In genomic region chr16:87951550-87952538, GRCh38 we compare ENCODE assay signal across 8 cellular contexts. TPM values are rescaled to one million over a fixed set of nuclear protein-coding genes. Genes with fewer than 3 reads are reported as not detected.
DNase-seq lines count a peak whose midpoint lies in the region; ATAC-seq and TF ChIP-seq lines count a peak whose summit lies in the region.

No MANE protein-coding gene starts in this region.

- ATAC-seq in HG03280 (IDR thresholded peaks at IDR 0.05; ENCODE audit: unreplicated experiment) (peak; percentile 0), psoas muscle (peak in 1 of 4 donors; percentile 0)

- H3K27ac Mint-ChIP-seq in activated CD4-positive, alpha-beta memory T cell treated with anti-CD3 and anti-CD28 coated beads, Interleukin-2, amount 10 ng/mL, durations not matched to agents 7 days and 5 days: peak overlapping the region; percentile 99
- H3K27ac Mint-ChIP-seq in glutamatergic neuron (ENCODE audit: unreplicated experiment): peak overlapping the region; percentile 94

- H3K27ac ChIP-seq in psoas muscle: peak overlapping the region; percentile 99

- intact Hi-C loops in psoas muscle (cut with DNase I): no loop called here

- POLR2A ChIA-PET in activated CD4-positive, alpha-beta memory T cell treated with anti-CD3 and anti-CD28 coated beads, Interleukin-2, amount 10 ng/mL, durations not matched to agents 7 days and 5 days (lab: Charles Lee): interaction anchor here (0.8 to 4.0 kb wide), 21 partner anchors 9 to 619 kb away, joined by 3 to 34 read pairs (median 4); partner anchors contain the start of genes FBXO31, SLC7A5 and ZC3H18

- H3K4me1 Mint-ChIP-seq in activated CD4-positive, alpha-beta memory T cell treated with anti-CD3 and anti-CD28 coated beads, Interleukin-2, amount 10 ng/mL, durations not matched to agents 7 days and 5 days: peaks cover 73% of the 10 kb centered on the region
- H3K4me1 Mint-ChIP-seq in glutamatergic neuron (ENCODE audit: low read depth, unreplicated experiment): peaks cover 21% of the 10 kb centered on the region

- H3K9me3 ChIP-seq in psoas muscle: no peaks in the 10 kb centered on the region

- H3K9me3 Mint-ChIP-seq in activated CD4-positive, alpha-beta memory T cell treated with anti-CD3 and anti-CD28 coated beads, Interleukin-2, amount 10 ng/mL, durations not matched to agents 7 days and 5 days: no peaks in the 10 kb centered on the region
- H3K9me3 Mint-ChIP-seq in glutamatergic neuron (ENCODE audit: unreplicated experiment): peaks cover 12% of the 10 kb centered on the region

- WGBS in psoas muscle, 3 donors: 3 to 5% (median 3%) methylated on average over 40 to 77 of the region's 82 CpGs

- H3K4me3 ChIP-seq in psoas muscle: peak overlapping the region; percentile 95

- H3K27me3 ChIP-seq in psoas muscle (ENCODE audit: insufficient read depth in 3 of 3, low read length in 2 of 3): no peaks in the 10 kb centered on the region

- peak overlapping the region; percentile 98 for H3K4me3 Mint-ChIP-seq in activated CD4-positive, alpha-beta memory T cell treated with anti-CD3 and anti-CD28 coated beads, Interleukin-2, amount 10 ng/mL, durations not matched to agents 7 days and 5 days
- peak overlapping the region; percentile 92 for H3K4me3 Mint-ChIP-seq in glutamatergic neuron (ENCODE audit: unreplicated experiment)

- TF ChIP-seq CTCF in glutamatergic neuron (IDR thresholded peaks at IDR 0.05; ENCODE audit: partially characterized antibody, unreplicated experiment) (peak; percentile 8), psoas muscle (IDR thresholded peaks at IDR 0.05) (no peak)

- CTCF ChIA-PET in activated CD4-positive, alpha-beta memory T cell treated with anti-CD3 and anti-CD28 coated beads, Interleukin-2, amount 10 ng/mL, durations not matched to agents 7 days and 5 days (lab: Charles Lee): interaction anchor here (0.8 to 1.9 kb wide), 8 partner anchors 9 to 486 kb away, joined by 3 to 15 read pairs (median 4); partner anchors contain the start of gene KLHDC4

- H3K36me3 ChIP-seq in psoas muscle (ENCODE audit: insufficient read depth in 1 of 2, low read depth in 1 of 2): peaks cover 0 to 13% of the 10 kb centered on the region in 2 donors

- peaks cover 29% of the 10 kb centered on the region for H3K4me1 ChIP-seq in psoas muscle

- DNase-seq in stimulated activated CD4-positive, alpha-beta T cell treated with anti-CD3 and anti-CD28 coated beads, Interleukin-4, amount 100 ng/mL, for 24 hours: peak; percentile 29
- no peak for DNase-seq in stimulated activated CD4-positive, alpha-beta T cell treated with anti-CD3 and anti-CD28 coated beads, Interleukin-4, amount 100 ng/mL, for 1 hour
- no peak for DNase-seq in activated CD4-positive, alpha-beta memory T cell treated with anti-CD3 and anti-CD28 coated beads, Interleukin-2, amount 10 ng/mL, durations not matched to agents 7 days and 5 days
- DNase-seq in glutamatergic neuron (peak; percentile 58), psoas muscle (peak; percentile 52 to 72), inferior parietal cortex (ENCODE audit: extremely low spot score) (no peak), LoVo (ENCODE audit: low spot score) (no peak)

- no peaks in the 10 kb centered on the region for H3K27me3 Mint-ChIP-seq in activated CD4-positive, alpha-beta memory T cell treated with anti-CD3 and anti-CD28 coated beads, Interleukin-2, amount 10 ng/mL, durations not matched to agents 7 days and 5 days
- peaks cover 7% of the 10 kb centered on the region for H3K27me3 Mint-ChIP-seq in glutamatergic neuron (ENCODE audit: unreplicated experiment)

- H3K36me3 Mint-ChIP-seq in activated CD4-positive, alpha-beta memory T cell treated with anti-CD3 and anti-CD28 coated beads, Interleukin-2, amount 10 ng/mL, durations not matched to agents 7 days and 5 days (ENCODE audit: low read depth): peaks cover 29% of the 10 kb centered on the region
- no peaks in the 10 kb centered on the region for H3K36me3 Mint-ChIP-seq in glutamatergic neuron (ENCODE audit: unreplicated experiment)

RNA-seq across cellular contexts. Expression of gene BANP, which starts 0.6 kb away (rescaled TPM):
- 10 to 100 TPM; 33.6 to 38.9 TPM for total RNA-seq in activated CD4-positive, alpha-beta memory T cell treated with anti-CD3 and anti-CD28 coated beads, Interleukin-2, amount 10 ng/mL, durations not matched to agents 7 days and 5 days
- 25.5 TPM for total RNA-seq in glutamatergic neuron (ENCODE audit: unreplicated experiment)
- 10 to 100 TPM; 11.9 to 15.3 (median 14.7) TPM for total RNA-seq in psoas muscle
- 10 to 100 TPM in 1 of 3 donors, 1 to 10 TPM in 2; 7.7 to 14.2 (median 7.8) TPM for polyA plus RNA-seq in psoas muscle

RNA-seq across cellular contexts. Expression of gene CA5A, which starts 15.5 kb away (rescaled TPM):
- total RNA-seq in activated CD4-positive, alpha-beta memory T cell treated with anti-CD3 and anti-CD28 coated beads, Interleukin-2, amount 10 ng/mL, durations not matched to agents 7 days and 5 days: not detected
- total RNA-seq in glutamatergic neuron (ENCODE audit: unreplicated experiment) (not detected), psoas muscle (under 1 TPM in 1 of 4 donors, not detected in 3; 0.12 TPM)
- polyA plus RNA-seq in psoas muscle: not detected

Comparison
In these comparisons a context has a peak if more than half of its experiments do, and no peak if none do; other contexts are left out.
1. DNase-seq: peak in stimulated activated CD4-positive, alpha-beta T cell treated with anti-CD3 and anti-CD28 coated beads, Interleukin-4, amount 100 ng/mL, for 24 hours (single experiment), glutamatergic neuron (single experiment) and psoas muscle (2 of 2); none in stimulated activated CD4-positive, alpha-beta T cell treated with anti-CD3 and anti-CD28 coated beads, Interleukin-4, amount 100 ng/mL, for 1 hour (single experiment), activated CD4-positive, alpha-beta memory T cell treated with anti-CD3 and anti-CD28 coated beads, Interleukin-2, amount 10 ng/mL, durations not matched to agents 7 days and 5 days (single experiment), inferior parietal cortex (single experiment) and LoVo (single experiment).